ENCODE assay signal across 22 cellular contexts in the genomic region with DNA sequence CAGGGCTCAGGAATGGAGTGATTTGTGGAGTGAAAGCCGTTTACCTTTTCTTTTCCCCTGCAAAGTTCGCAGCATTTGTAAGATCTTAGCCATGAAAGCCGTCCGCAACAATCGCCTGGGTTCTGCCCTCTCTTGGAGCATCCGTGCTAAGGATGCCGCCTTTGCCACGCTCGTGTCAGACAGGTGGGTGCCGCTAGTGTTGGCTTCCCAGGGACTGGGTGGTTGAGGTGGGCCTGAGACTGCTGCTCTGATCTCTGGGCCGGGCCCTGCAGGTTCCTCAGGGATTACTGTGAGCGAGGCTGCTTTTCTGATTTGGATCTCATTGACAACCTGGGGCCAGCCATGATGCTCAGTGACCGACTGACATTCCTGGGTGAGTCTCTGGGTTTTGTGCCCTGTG.
"Had no signal": no experiment of that assay in that cellular context is flagged by ENCODE, and none has a peak within 500 bp of the region (broad histone marks: within the 10 kb centered on the region; RNA-seq: fewer than 3 reads in every experiment).

No MANE protein-coding gene starts in this region.

- H3K27me3 ChIP-seq: pancreas, tibial nerve, uterus had no signal

- H3K36me3 ChIP-seq: uterus had no signal

- H3K27ac ChIP-seq: left ventricle myocardium inferior, pancreas, prostate gland, skin epidermis, tibial nerve, uterus had no signal

- H3K4me1 ChIP-seq: pancreas, prostate gland, tibial nerve, uterus had no signal

- H3K4me3 ChIP-seq: left ventricle myocardium inferior, lung, pancreas, prostate gland, skin epidermis, tibial nerve, uterus had no signal

- FAIRE-seq: islet of Langerhans, pancreas had no signal

- ATAC-seq: natural killer cell; pancreas; right cardiac atrium; sciatic nerve; stimulated activated naive CD8-positive, alpha-beta T cell treated with anti-CD3 and anti-CD28 coated beads, Interleukin-15, amount 100 ng/mL, for 72 hours had no signal

- DNase-seq: hypothalamus; immature natural killer cell; left ventricle myocardium inferior; mesendoderm; naive B cell; natural killer cell; pancreas; retina; stimulated activated CD4-positive, alpha-beta T cell treated with anti-CD3 and anti-CD28 coated beads, Interleukin-12 subunit alpha, Interleukin-12 subunit beta, amount 100 ng/mL, for 4 hours; stimulated activated CD4-positive, alpha-beta T cell treated with anti-CD3 and anti-CD28 coated beads, Interleukin-15, amount 100 ng/mL, for 24 hours; stimulated activated CD4-positive, alpha-beta T cell treated with anti-CD3 and anti-CD28 coated beads, Interleukin-2, amount 100 ng/mL, for 24 hours; stimulated activated CD4-positive, alpha-beta T cell treated with anti-CD3 and anti-CD28 coated beads, Interleukin-4, amount 100 ng/mL, for 1 hour; stimulated activated naive CD4-positive, alpha-beta T cell treated with Interleukin-2 at 50 U/mL for 16 hours; stimulated activated naive CD8-positive, alpha-beta T cell treated with anti-CD3 and anti-CD28 coated beads, Interleukin-15, amount 100 ng/mL, for 72 hours; uterus had no signal

- H3K9me3 ChIP-seq: left ventricle myocardium inferior, pancreas, prostate gland, tibial nerve, uterus had no signal
